Comparison of ENCODE assay signal across 1 cellular context in genomic region chr2:43831438-43832294, GRCh38.
TF ChIP-seq lines count a peak whose summit lies in the region.

No MANE protein-coding gene starts in this region.

TF ChIP-seq in GM23338, 12 proteins besides CTCF, POLR2A, EP300 and RAD21:
- no peak for TF ChIP-seq REST (IDR thresholded peaks at IDR 0.05; ENCODE audit: unreplicated experiment)
- no peak for TF ChIP-seq EZH2phosphoT487 (IDR thresholded peaks at IDR 0.05; ENCODE audit: unreplicated experiment)
- TF ChIP-seq STAT1 (IDR thresholded peaks at IDR 0.05; ENCODE audit: unreplicated experiment), result no peak
- TF ChIP-seq EZH2 (IDR thresholded peaks at IDR 0.05; ENCODE audit: low read depth, unreplicated experiment), result peak; percentile 50
- no peak for TF ChIP-seq JUNB (IDR thresholded peaks at IDR 0.05; ENCODE audit: unreplicated experiment)
- TF ChIP-seq ZNF114 (CRISPR knock-in tag; IDR thresholded peaks at IDR 0.05), result no peak
TF ChIP-seq in GM23338: peak in this region for 1.
